4 cellular contexts compared by ENCODE assay signal in genomic region chr12:123014473-123014872, GRCh38. TPM values are rescaled to one million over a fixed set of nuclear protein-coding genes. Genes with fewer than 3 reads are reported as not detected.
DNase-seq lines count a peak whose midpoint lies in the region; ATAC-seq and TF ChIP-seq lines count a peak whose summit lies in the region.
"Not testable (repeated sequence)": the region's sequence is repeated elsewhere in the genome, so short reads cannot be mapped to it uniquely, and the experiment has no call there.

No MANE protein-coding gene starts in this region.

- H3K79me1 ChIP-seq in IMR-90 (ENCODE audit: low read depth in 1 of 2, low read length in 2 of 2) = not testable (repeated sequence)

- not testable (repeated sequence) for H3K4ac ChIP-seq in IMR-90 (ENCODE audit: low read depth, low read length)

- not testable (repeated sequence) for H3K23ac ChIP-seq in IMR-90 (ENCODE audit: low read depth, low read length)

- not testable (repeated sequence) for H3K4me2 ChIP-seq in IMR-90 (ENCODE audit: low read depth, low read length)

- H3K36me3 ChIP-seq in IMR-90 (ENCODE audit: control insufficient read depth, insufficient read depth, low read length); right lobe of liver: not testable (repeated sequence)

- ATAC-seq in IMR-90 (ENCODE audit: low read depth); activated T-cell treated with anti-CD3 and anti-CD28 coated beads, Interleukin-2, amount 50 U/mL, for 72 hours (replicated peaks in 1 of 2): not testable (repeated sequence)
- peak in 3 of 4 donors; percentile 15 to 30 (median 15) for ATAC-seq in right lobe of liver

- TF ChIP-seq RAD21 in IMR-90 (IDR thresholded peaks at IDR 0.05; ENCODE audit: low read length) = not testable (repeated sequence)

- H2BK5ac ChIP-seq in IMR-90 (ENCODE audit: low read depth, low read length, poor library complexity, severe bottlenecking) = not testable (repeated sequence)

- H3K18ac ChIP-seq in IMR-90 (ENCODE audit: low read depth, low read length) = not testable (repeated sequence)

- not testable (repeated sequence) for H4K91ac ChIP-seq in IMR-90 (ENCODE audit: insufficient read depth, low read depth, low read length)

- H2AFZ ChIP-seq in IMR-90 (replicated peaks; ENCODE audit: low read length, poor library complexity) = not testable (repeated sequence)

- not testable (repeated sequence) for H3K36me3 Mint-ChIP-seq in activated T-cell treated with anti-CD3 and anti-CD28 coated beads, Interleukin-2, amount 50 U/mL, for 72 hours (ENCODE audit: insufficient read depth in 2 of 2); activated naive CD4-positive, alpha-beta T cell treated with anti-CD3 and anti-CD28 coated beads, Interleukin-2, amount 50 U/mL, for 24 hours

- TF ChIP-seq POLR2A in IMR-90 (IDR thresholded peaks at IDR 0.05; ENCODE audit: low read depth, low read length); right lobe of liver (IDR thresholded peaks at IDR 0.05): not testable (repeated sequence)

- not testable (repeated sequence) for H2BK15ac ChIP-seq in IMR-90 (ENCODE audit: low read depth, low read length)

- H3K9me1 ChIP-seq in IMR-90 (ENCODE audit: insufficient read depth, low read length) = not testable (repeated sequence)

- dilution Hi-C loops in IMR-90 (cut with HindIII; ENCODE audit: low sequenced_read_pairs, unreplicated experiment) = not testable (repeated sequence)

- not testable (repeated sequence) for H3K27me3 ChIP-seq in IMR-90 (ENCODE audit: control insufficient read depth, insufficient read depth, low read length); right lobe of liver

- not testable (repeated sequence) for DNase-seq in IMR-90; activated T-cell treated with anti-CD3 and anti-CD28 coated beads, Interleukin-2, amount 50 U/mL, for 72 hours; right lobe of liver

- not testable (repeated sequence) for H4K20me1 ChIP-seq in IMR-90 (ENCODE audit: insufficient read depth, low read length)

- intact Hi-C loops in IMR-90 (cut with micrococcal nuclease); right lobe of liver (cut with DNase I): not testable (repeated sequence)

- H3K4me3 ChIP-seq in IMR-90 (ENCODE audit: insufficient read depth, low read depth, low read length); right lobe of liver: not testable (repeated sequence)

- not testable (repeated sequence) for H3K56ac ChIP-seq in IMR-90 (ENCODE audit: extremely low read depth, insufficient read depth, low read length)

- not testable (repeated sequence) for H4K5ac ChIP-seq in IMR-90 (ENCODE audit: low read depth, low read length)

- not testable (repeated sequence) for H3K4me3 Mint-ChIP-seq in activated T-cell treated with anti-CD3 and anti-CD28 coated beads, Interleukin-2, amount 50 U/mL, for 72 hours; activated naive CD4-positive, alpha-beta T cell treated with anti-CD3 and anti-CD28 coated beads, Interleukin-2, amount 50 U/mL, for 24 hours

- WGBS in IMR-90 (ENCODE audit: extremely low coverage in 2 of 2, insufficient read length in 1 of 2), 2 experiments = no CpG with 5 or more reads among the region's 4 CpGs
- 41% methylated on average over 4 of the region's 4 CpGs for WGBS in right lobe of liver (ENCODE audit: insufficient coverage, low coverage, low lambda C conversion rate, missing lambda C conversion rate)

- POLR2A ChIA-PET in IMR-90 (lab: Charles Lee; ENCODE audit: unreplicated experiment) = not testable (repeated sequence)

- peak overlapping the region; percentile 74 for H3K27ac Mint-ChIP-seq in activated T-cell treated with anti-CD3 and anti-CD28 coated beads, Interleukin-2, amount 50 U/mL, for 72 hours
- H3K27ac Mint-ChIP-seq in activated naive CD4-positive, alpha-beta T cell treated with anti-CD3 and anti-CD28 coated beads, Interleukin-2, amount 50 U/mL, for 24 hours = peak overlapping the region; percentile 17

- H3K4me1 Mint-ChIP-seq in activated T-cell treated with anti-CD3 and anti-CD28 coated beads, Interleukin-2, amount 50 U/mL, for 72 hours (ENCODE audit: low read depth) = not testable (repeated sequence)
- peaks cover 26% of the 10 kb centered on the region for H3K4me1 Mint-ChIP-seq in activated naive CD4-positive, alpha-beta T cell treated with anti-CD3 and anti-CD28 coated beads, Interleukin-2, amount 50 U/mL, for 24 hours

- not testable (repeated sequence) for H2BK20ac ChIP-seq in IMR-90 (ENCODE audit: low read depth, low read length)

- TSS peak; percentile 29 for BruUV-seq in IMR-90 (replicated peaks; lab: Mats Ljungman, UMichigan)

- H3K9me3 Mint-ChIP-seq in activated T-cell treated with anti-CD3 and anti-CD28 coated beads, Interleukin-2, amount 50 U/mL, for 72 hours; activated naive CD4-positive, alpha-beta T cell treated with anti-CD3 and anti-CD28 coated beads, Interleukin-2, amount 50 U/mL, for 24 hours: not testable (repeated sequence)

- not testable (repeated sequence) for H3K4me1 ChIP-seq in IMR-90 (ENCODE audit: control insufficient read depth, insufficient read depth, low read length)
- H3K4me1 ChIP-seq in right lobe of liver = peaks cover 0 to 13% (median 3%) of the 10 kb centered on the region in 4 donors

- H3K14ac ChIP-seq in IMR-90 (replicated peaks; ENCODE audit: low read depth, low read length) = not testable (repeated sequence)

- H3K9me3 ChIP-seq in IMR-90 (ENCODE audit: control insufficient read depth, insufficient read depth, low read length); right lobe of liver: not testable (repeated sequence)

- CTCF ChIA-PET in IMR-90 (lab: Yijun Ruan, JAX) = not testable (repeated sequence)

- H4K8ac ChIP-seq in IMR-90 (ENCODE audit: low read depth in 2 of 2, low read length in 2 of 2) = not testable (repeated sequence)

- in situ Hi-C loops in IMR-90 (cut with MboI; ENCODE audit: low sequenced_read_pairs) = not testable (repeated sequence)

- H2BK120ac ChIP-seq in IMR-90 (ENCODE audit: low read depth, low read length) = not testable (repeated sequence)

- H2AK9ac ChIP-seq in IMR-90 (replicated peaks; ENCODE audit: low read depth, low read length, poor library complexity) = not testable (repeated sequence)

- TF ChIP-seq CTCF in IMR-90 (conservative IDR thresholded peaks at IDR 0.05; ENCODE audit: low read depth, low read length); right lobe of liver (IDR thresholded peaks at IDR 0.05): not testable (repeated sequence)

- H3K9ac ChIP-seq in IMR-90 (ENCODE audit: low read depth, low read length) = not testable (repeated sequence)

- not testable (repeated sequence) for H3K27ac ChIP-seq in IMR-90 (ENCODE audit: insufficient read depth, low read length); right lobe of liver

- not testable (repeated sequence) for H3K27me3 Mint-ChIP-seq in activated T-cell treated with anti-CD3 and anti-CD28 coated beads, Interleukin-2, amount 50 U/mL, for 72 hours (ENCODE audit: low read depth); activated naive CD4-positive, alpha-beta T cell treated with anti-CD3 and anti-CD28 coated beads, Interleukin-2, amount 50 U/mL, for 24 hours

- H2AK5ac ChIP-seq in IMR-90 (ENCODE audit: low read depth, low read length) = not testable (repeated sequence)

RNA-seq across cellular contexts. Expression of gene ARL6IP4, which starts 34.0 kb away (rescaled TPM):
- total RNA-seq in IMR-90 (2012; rRNA removed) (161 and 205 TPM in 2 replicates), right lobe of liver (100 to 1,000 TPM in 5 of 6 experiments, 10 to 100 TPM in 1; 84.7 to 146 (median 110) TPM)
- 254 and 258 TPM in 2 replicates for polyA plus RNA-seq in IMR-90 (2012; rRNA removed)
- polyA plus RNA-seq in IMR-90 (2012; cell fraction: cytosol; rRNA removed) = 195 and 234 TPM in 2 replicates
- polyA plus RNA-seq in IMR-90 (2012; cell fraction: nucleus; rRNA removed; ENCODE audit: low replicate concordance) = 276 and 281 TPM in 2 replicates
- 100 to 1,000 TPM; 183 to 187 TPM for total RNA-seq in activated T-cell treated with anti-CD3 and anti-CD28 coated beads, Interleukin-2, amount 50 U/mL, for 72 hours

RNA-seq across cellular contexts. Expression of gene OGFOD2, which starts 39.4 kb away (rescaled TPM):
- total RNA-seq in IMR-90 (2012; rRNA removed) = 4.3 and 4.7 TPM in 2 replicates
- polyA plus RNA-seq in IMR-90 (2012; rRNA removed) = 18.2 and 19.0 TPM in 2 replicates
- polyA plus RNA-seq in IMR-90 (2012; cell fraction: cytosol; rRNA removed) = 7.7 and 16.7 TPM in 2 replicates
- 31.5 and 87.3 TPM in 2 replicates for polyA plus RNA-seq in IMR-90 (2012; cell fraction: nucleus; rRNA removed; ENCODE audit: low replicate concordance)
- total RNA-seq in activated T-cell treated with anti-CD3 and anti-CD28 coated beads, Interleukin-2, amount 50 U/mL, for 72 hours = 10 to 100 TPM; 26.6 to 32.5 TPM
- total RNA-seq in right lobe of liver = 10 to 100 TPM in 5 of 6 experiments, 1 to 10 TPM in 1; 9.9 to 18.8 (median 14.1) TPM

RNA-seq across cellular contexts. Expression of gene ABCB9, which starts 48.2 kb away (rescaled TPM):
- total RNA-seq in IMR-90 (2012; rRNA removed) = 5.6 and 7.2 TPM in 2 replicates
- 7.8 and 8.3 TPM in 2 replicates for polyA plus RNA-seq in IMR-90 (2012; rRNA removed)
- polyA plus RNA-seq in IMR-90 (2012; cell fraction: cytosol; rRNA removed) = 6.6 and 7.8 TPM in 2 replicates
- 14.2 and 28.2 TPM in 2 replicates for polyA plus RNA-seq in IMR-90 (2012; cell fraction: nucleus; rRNA removed; ENCODE audit: low replicate concordance)
- total RNA-seq in activated T-cell treated with anti-CD3 and anti-CD28 coated beads, Interleukin-2, amount 50 U/mL, for 72 hours = 1 to 10 TPM; 4.9 to 7.0 TPM
- 1 to 10 TPM in 2 of 6 experiments, under 1 TPM in 4; 0.48 to 1.4 (median 0.94) TPM for total RNA-seq in right lobe of liver
